In genomic region chr6:80249897-80250296, GRCh38 we compare ENCODE assay signal across 20 cellular contexts.
DNase-seq lines count a peak whose midpoint lies in the region; ATAC-seq, FAIRE-seq and TF ChIP-seq lines count a peak whose summit lies in the region.
"Had no signal": no experiment of that assay in that cellular context is flagged by ENCODE, and none has a peak within 500 bp of the region (broad histone marks: within the 10 kb centered on the region; RNA-seq: fewer than 3 reads in every experiment).

No MANE protein-coding gene starts in this region.

- TF ChIP-seq CTCF in heart left ventricle (IDR thresholded peaks at IDR 0.05) (no peak), K562 (IDR thresholded peaks at IDR 0.05 in 2 of 3, conservative IDR thresholded peaks at IDR 0.05 in 1 of 3; ENCODE audit: insufficient read depth in 2 of 3, low read depth in 1 of 3, low read length in 3 of 3) (no peak), MM.1S (IDR thresholded peaks at IDR 0.05; ENCODE audit: low read length) (no peak)

- in situ Hi-C loops in K562 (cut with MboI) = no loop called here

- DNase-seq in heart left ventricle (no peak), cardiac septum (ENCODE audit: low spot score) (no peak), K562 (ENCODE audit: extremely low read depth in 1 of 4, low spot score in 3 of 4) (peak in 2 of 4 experiments; percentile 27 to 49), MM.1S (no peak), retina (no peak), HK-2 (ENCODE audit: unreplicated experiment) (no peak)
- DNase-seq: amygdala; CD4-positive, CD25-positive, alpha-beta regulatory T cell; DMS153; effector CD8-positive, alpha-beta T cell; esophagus squamous epithelium; GF-D8; NCI-H748 treated with DMSO at 0.1 percent for 48 hours; psoas muscle; SJCRH30; testis had no signal

- H3K79me2 ChIP-seq in K562 (ENCODE audit: control insufficient read depth, insufficient read depth, low read length) = no peaks in the 10 kb centered on the region
- no peaks in the 10 kb centered on the region for H3K79me2 ChIP-seq in MM.1S (ENCODE audit: low read length)

- H3K9ac ChIP-seq in K562 (ENCODE audit: insufficient read depth in 1 of 2, low read depth in 2 of 2, low read length in 2 of 2) (no peak overlapping the region), skeletal muscle satellite cell (ENCODE audit: low read depth, low read length) (no peak overlapping the region), MM.1S (ENCODE audit: low read length) (no peak overlapping the region)

- peak; percentile 72 for FAIRE-seq in K562 (lab: Jason Lieb, UNC)
- FAIRE-seq: GM12891 had no signal

- H3K4me2 ChIP-seq in K562 (ENCODE audit: insufficient read depth, low read length) (no peak overlapping the region), skeletal muscle satellite cell (ENCODE audit: low read length) (peak overlapping the region; percentile 27), MM.1S (ENCODE audit: low read depth, low read length) (no peak overlapping the region)

- peaks cover 0 to 29% (median 7%) of the 10 kb centered on the region in 12 donors for H3K4me1 ChIP-seq in heart left ventricle
- peaks cover 0 to 24% of the 10 kb centered on the region in 2 experiments; a peak in 2 of 5 replicates for H3K4me1 ChIP-seq in K562 (replicated peaks in 1 of 2; ENCODE audit: control insufficient read depth in 2 of 2, insufficient read depth in 2 of 2, low read length in 2 of 2)
- peaks cover 23% of the 10 kb centered on the region for H3K4me1 ChIP-seq in skeletal muscle satellite cell (ENCODE audit: control insufficient read depth, insufficient read depth, low read length)
- no peaks in the 10 kb centered on the region for H3K4me1 ChIP-seq in MM.1S (ENCODE audit: low read length)
- H3K4me1 ChIP-seq: esophagus squamous epithelium, psoas muscle, SJCRH30 had no signal

- no peaks in the 10 kb centered on the region for H4K20me1 ChIP-seq in K562 (replicated peaks; ENCODE audit: control insufficient read depth, insufficient read depth, low read length)
- no peaks in the 10 kb centered on the region for H4K20me1 ChIP-seq in MM.1S (ENCODE audit: insufficient read depth, low read length)

- TF ChIP-seq EP300 in K562 (IDR thresholded peaks at IDR 0.05; ENCODE audit: low read length) = no peak

- no TSS peak for BruUV-seq in K562 (replicated peaks; lab: Mats Ljungman, UMichigan)

- H3K27me3 ChIP-seq in heart left ventricle (no peaks in the 10 kb centered on the region), K562 (ENCODE audit: control insufficient read depth in 2 of 2, insufficient read depth in 2 of 2, low read length in 2 of 2) (no peaks in the 10 kb centered on the region), skeletal muscle satellite cell (ENCODE audit: control insufficient read depth, insufficient read depth, low read length) (no peaks in the 10 kb centered on the region), MM.1S (replicated peaks; ENCODE audit: insufficient read depth, low read length) (no peaks in the 10 kb centered on the region)
- H3K27me3 ChIP-seq: esophagus squamous epithelium, SJCRH30, testis had no signal

- POLR2A ChIA-PET in K562 (lab: Yijun Ruan, JAX) = no interaction called here

- ATAC-seq in heart left ventricle (peak; percentile 57 to 76 (median 66)), HG03025 (IDR thresholded peaks at IDR 0.05; ENCODE audit: low FRiP score, unreplicated experiment) (peak; percentile 63), K562 (peak; percentile 86)
- ATAC-seq: psoas muscle, WTC11 had no signal

- H3K36me3 ChIP-seq in heart left ventricle (no peaks in the 10 kb centered on the region), K562 (ENCODE audit: control insufficient read depth, insufficient read depth, low read length) (no peaks in the 10 kb centered on the region; the same call in 2 of the 3 replicates), skeletal muscle satellite cell (ENCODE audit: insufficient read depth, low read length) (no peaks in the 10 kb centered on the region), MM.1S (replicated peaks; ENCODE audit: insufficient read depth, low read length) (no peaks in the 10 kb centered on the region)
- H3K36me3 ChIP-seq: esophagus squamous epithelium, SJCRH30 had no signal

- CTCF ChIA-PET in K562 (lab: Yijun Ruan, JAX; ENCODE audit: low intra/inter-chr PET ratio) = no interaction called here

- H3K4me3 ChIP-seq in heart left ventricle (no peak overlapping the region), K562 (no peak overlapping the region), skeletal muscle satellite cell (ENCODE audit: low read length) (no peak overlapping the region), MM.1S (ENCODE audit: low read length) (no peak overlapping the region)
- H3K4me3 ChIP-seq: esophagus squamous epithelium, psoas muscle, SJCRH30, testis had no signal

- no peaks in the 10 kb centered on the region for H3K9me2 ChIP-seq in MM.1S (replicated peaks; ENCODE audit: insufficient read depth, low read length)

- intact Hi-C loops in heart left ventricle (cut with DNase I) (no loop called here), cardiac septum (cut with DNase I) (no loop called here), K562 (cut with micrococcal nuclease) (no loop called here)

- TF ChIP-seq POLR2A in heart left ventricle (IDR thresholded peaks at IDR 0.05) (no peak), K562 (conservative IDR thresholded peaks at IDR 0.05) (no peak)

- 23 to 55% (median 47%) methylated on average over 1 of the region's 1 CpG for WGBS in heart left ventricle, 4 donors
- no CpG with 5 or more reads among the region's 1 CpG for WGBS in K562 (ENCODE audit: insufficient coverage, low coverage, missing lambda C conversion rate)

- no peak for TF ChIP-seq RAD21 in K562 (CRISPR knock-in tag; conservative IDR thresholded peaks at IDR 0.05 in 1 of 2, IDR thresholded peaks at IDR 0.05 in 1 of 2)

- H3K27ac ChIP-seq in heart left ventricle (no peak overlapping the region), K562 (ENCODE audit: extremely low read depth, low read depth, low read length) (peak overlapping the region; percentile 55), MM.1S (ENCODE audit: low read length) (no peak overlapping the region)
- H3K27ac ChIP-seq: esophagus squamous epithelium, psoas muscle, SJCRH30, testis had no signal

- peak overlapping the region; percentile 36; the same call in 1 of the 2 replicates for H2AFZ ChIP-seq in K562 (ENCODE audit: low read depth, low read length)
- no peak overlapping the region for H2AFZ ChIP-seq in MM.1S (ENCODE audit: low read length)

- H3K9me1 ChIP-seq in K562 (ENCODE audit: control insufficient read depth, insufficient read depth, low read length) = no peaks in the 10 kb centered on the region

- no peaks in the 10 kb centered on the region for H3F3A ChIP-seq in MM.1S (ENCODE audit: insufficient read depth, low read length)

- H3K9me3 ChIP-seq in heart left ventricle = no peaks in the 10 kb centered on the region
- H3K9me3 ChIP-seq in K562 (replicated peaks; ENCODE audit: control insufficient read depth, insufficient read depth, low read depth, low read length) = no peaks in the 10 kb centered on the region
- H3K9me3 ChIP-seq in skeletal muscle satellite cell (replicated peaks; ENCODE audit: low read length) = no peaks in the 10 kb centered on the region
- no peaks in the 10 kb centered on the region for H3K9me3 ChIP-seq in MM.1S (replicated peaks; ENCODE audit: insufficient read depth, low read length)
- H3K9me3 ChIP-seq: esophagus squamous epithelium, psoas muscle, SJCRH30, testis had no signal

TF ChIP-seq in K562, 482 proteins besides CTCF, POLR2A, EP300 and RAD21:
- TF ChIP-seq HNRNPUL1 (IDR thresholded peaks at IDR 0.05; ENCODE audit: low read length) = no peak
- TF ChIP-seq, protein P1, sequence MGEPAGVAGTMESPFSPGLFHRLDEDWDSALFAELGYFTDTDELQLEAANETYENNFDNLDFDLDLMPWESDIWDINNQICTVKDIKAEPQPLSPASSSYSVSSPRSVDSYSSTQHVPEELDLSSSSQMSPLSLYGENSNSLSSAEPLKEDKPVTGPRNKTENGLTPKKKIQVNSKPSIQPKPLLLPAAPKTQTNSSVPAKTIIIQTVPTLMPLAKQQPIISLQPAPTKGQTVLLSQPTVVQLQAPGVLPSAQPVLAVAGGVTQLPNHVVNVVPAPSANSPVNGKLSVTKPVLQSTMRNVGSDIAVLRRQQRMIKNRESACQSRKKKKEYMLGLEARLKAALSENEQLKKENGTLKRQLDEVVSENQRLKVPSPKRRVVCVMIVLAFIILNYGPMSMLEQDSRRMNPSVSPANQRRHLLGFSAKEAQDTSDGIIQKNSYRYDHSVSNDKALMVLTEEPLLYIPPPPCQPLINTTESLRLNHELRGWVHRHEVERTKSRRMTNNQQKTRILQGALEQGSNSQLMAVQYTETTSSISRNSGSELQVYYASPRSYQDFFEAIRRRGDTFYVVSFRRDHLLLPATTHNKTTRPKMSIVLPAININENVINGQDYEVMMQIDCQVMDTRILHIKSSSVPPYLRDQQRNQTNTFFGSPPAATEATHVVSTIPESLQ (CRISPR knock-in tag; IDR thresholded peaks at IDR 0.05) = no peak
- no peak for TF ChIP-seq E2F4 (CRISPR knock-in tag; IDR thresholded peaks at IDR 0.05; ENCODE audit: low read depth)
